18 cellular contexts compared by ENCODE assay signal in the genomic region with DNA sequence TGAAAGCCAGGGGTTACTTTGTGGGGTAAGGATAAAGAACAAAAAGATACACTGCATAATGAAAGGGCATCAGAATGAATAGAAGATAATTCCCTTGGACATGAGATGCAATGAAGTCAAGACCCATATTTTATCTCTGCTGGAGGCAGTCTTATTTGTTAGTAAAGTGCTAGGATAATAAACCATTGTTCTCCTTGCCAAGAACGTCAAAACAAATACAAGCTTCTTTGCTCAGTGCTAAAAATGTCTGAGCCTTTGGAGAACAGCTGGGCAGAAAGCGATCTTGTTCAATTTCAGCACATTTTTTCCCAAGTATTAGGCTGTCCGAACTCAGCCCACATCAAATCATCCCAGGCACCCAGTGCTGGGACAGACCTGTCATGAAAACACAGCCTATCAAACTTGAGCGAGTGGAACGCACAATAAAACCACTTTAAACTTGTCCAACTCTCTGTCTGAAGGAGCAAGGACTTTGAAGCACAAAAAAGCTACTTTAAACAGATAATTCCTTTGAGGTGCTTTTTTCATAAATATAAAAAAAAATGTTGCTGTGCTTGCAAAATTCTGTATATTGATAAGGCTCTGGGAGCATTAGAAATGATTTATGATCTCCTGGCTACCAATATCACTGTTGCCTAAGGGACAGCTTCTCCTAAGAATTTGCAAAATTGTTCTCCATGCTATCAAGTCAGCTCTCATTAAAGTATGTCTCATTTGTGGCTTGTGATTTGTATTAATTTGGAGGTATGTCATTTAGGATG. TPM values are rescaled to one million over a fixed set of nuclear protein-coding genes. Genes with fewer than 3 reads are reported as not detected.
DNase-seq lines count a peak whose midpoint lies in the region; ATAC-seq and TF ChIP-seq lines count a peak whose summit lies in the region.
"Had no signal": no experiment of that assay in that cellular context is flagged by ENCODE, and none has a peak within 500 bp of the region (broad histone marks: within the 10 kb centered on the region; RNA-seq: fewer than 3 reads in every experiment).

No MANE protein-coding gene starts in this region.

- peaks cover 0 to 24% (median 13%) of the 10 kb centered on the region in 12 donors for H3K9me3 ChIP-seq in heart left ventricle
- peaks cover 24% of the 10 kb centered on the region for H3K9me3 ChIP-seq in left ventricle myocardium inferior (replicated peaks)
- H3K9me3 ChIP-seq in uterus = no peaks in the 10 kb centered on the region
- H3K9me3 ChIP-seq in Peyer's patch = peaks cover 0 to 9% (median 0%) of the 10 kb centered on the region in 4 donors

- H3K4me1 Mint-ChIP-seq in type B pancreatic cell (ENCODE audit: unreplicated experiment) = peaks cover 4% of the 10 kb centered on the region
- H3K4me1 Mint-ChIP-seq: nephron progenitor cell had no signal

- DNase-seq in heart left ventricle (no peak), left ventricle myocardium inferior (no peak), choroid plexus epithelial cell (ENCODE audit: low read depth) (peak; percentile 14), middle frontal gyrus (ENCODE audit: extremely low spot score, low spot score) (peak; percentile 59), uterus (peak in 1 of 2 donors; percentile 27), type B pancreatic cell (ENCODE audit: extremely low spot score, unreplicated experiment) (no peak), NCI-H1105 treated with DMSO at 0.1 percent for 48 hours (lab: John Stamatoyannopoulos, UW) (no peak), Peyer's patch (no peak)
- DNase-seq: activated CD4-positive, CD25-positive, alpha-beta regulatory T cell; activated effector memory CD4-positive, alpha-beta T cell treated with anti-CD3 and anti-CD28 coated beads, Interleukin-2, amount 50 U/mL, for 16 hours; NCI-H2029; NCI-H774; nephron progenitor cell; RPMI8226; sigmoid colon; upper lobe of left lung had no signal

- TF ChIP-seq CTCF in heart left ventricle (IDR thresholded peaks at IDR 0.05) = no peak
- no peak for TF ChIP-seq CTCF in left ventricle myocardium inferior (IDR thresholded peaks at IDR 0.05; ENCODE audit: borderline replicate concordance)
- TF ChIP-seq CTCF in choroid plexus epithelial cell (conservative IDR thresholded peaks at IDR 0.05; ENCODE audit: low read depth, low read length) = no peak
- peak in 1 of 4 experiments; percentile 14 for TF ChIP-seq CTCF in uterus (IDR thresholded peaks at IDR 0.05)
- TF ChIP-seq CTCF in type B pancreatic cell (conservative IDR thresholded peaks at IDR 0.05) = no peak
- TF ChIP-seq CTCF in Peyer's patch (IDR thresholded peaks at IDR 0.05) = no peak

- H3K4me3 ChIP-seq in heart left ventricle (no peak overlapping the region), left ventricle myocardium inferior (no peak overlapping the region), choroid plexus epithelial cell (ENCODE audit: low read depth, low read length) (no peak overlapping the region), uterus (no peak overlapping the region), Peyer's patch (no peak overlapping the region)
- H3K4me3 ChIP-seq: GM12878, GM23338, sigmoid colon, upper lobe of left lung had no signal

- H3K9me3 Mint-ChIP-seq in type B pancreatic cell = no peaks in the 10 kb centered on the region

- H3K4me3 Mint-ChIP-seq in type B pancreatic cell = no peak overlapping the region
- H3K4me3 Mint-ChIP-seq: GM23338, nephron progenitor cell had no signal

- peak in 3 of 4 donors; percentile 39 to 70 (median 58) for ATAC-seq in heart left ventricle
- ATAC-seq: GM12878, GM23338 had no signal

- intact Hi-C loops in heart left ventricle (cut with DNase I) (no loop called here), left ventricle myocardium inferior (cut with micrococcal nuclease) (no loop called here), uterus (cut with DNase I; ENCODE audit: low total_unique reads) (no loop called here)

- H3K4me1 ChIP-seq in heart left ventricle (peaks cover 0 to 26% (median 0%) of the 10 kb centered on the region in 12 donors), left ventricle myocardium inferior (no peaks in the 10 kb centered on the region), uterus (peaks cover 0 to 11% of the 10 kb centered on the region in 2 donors), Peyer's patch (no peaks in the 10 kb centered on the region)

- no peaks in the 10 kb centered on the region for H3K36me3 ChIP-seq in heart left ventricle
- no peaks in the 10 kb centered on the region for H3K36me3 ChIP-seq in left ventricle myocardium inferior
- H3K36me3 ChIP-seq in uterus = no peaks in the 10 kb centered on the region
- no peaks in the 10 kb centered on the region for H3K36me3 ChIP-seq in Peyer's patch
- H3K36me3 ChIP-seq: sigmoid colon, upper lobe of left lung had no signal

- 54 to 66% (median 60%) methylated on average over 5 of the region's 5 CpGs for WGBS in heart left ventricle, 4 donors

- no peaks in the 10 kb centered on the region for H3K27me3 Mint-ChIP-seq in type B pancreatic cell

- TF ChIP-seq POLR2A in heart left ventricle (IDR thresholded peaks at IDR 0.05) (no peak), uterus (IDR thresholded peaks at IDR 0.05) (no peak), Peyer's patch (IDR thresholded peaks at IDR 0.05) (no peak)

- H3K27ac ChIP-seq in heart left ventricle (peak overlapping the region in 1 of 12 donors; percentile 11), left ventricle myocardium inferior (replicated peaks) (no peak overlapping the region), uterus (peak overlapping the region; percentile 61 to 88), Peyer's patch (no peak overlapping the region)
- H3K27ac ChIP-seq: upper lobe of left lung had no signal

- no peak overlapping the region for H3K27ac Mint-ChIP-seq in type B pancreatic cell
- H3K27ac Mint-ChIP-seq: GM23338, nephron progenitor cell had no signal

- no peaks in the 10 kb centered on the region for H3K27me3 ChIP-seq in heart left ventricle
- no peaks in the 10 kb centered on the region for H3K27me3 ChIP-seq in left ventricle myocardium inferior (ENCODE audit: low read depth)
- no peaks in the 10 kb centered on the region for H3K27me3 ChIP-seq in uterus
- no peaks in the 10 kb centered on the region for H3K27me3 ChIP-seq in Peyer's patch
- H3K27me3 ChIP-seq: sigmoid colon, upper lobe of left lung had no signal

- no peaks in the 10 kb centered on the region for H3K36me3 Mint-ChIP-seq in type B pancreatic cell

RNA-seq across cellular contexts. Expression of gene LDLRAD3, which starts 37.8 kb away (rescaled TPM):
- total RNA-seq in heart left ventricle (1 to 10 TPM; 1.5 to 7.7 (median 2.6) TPM), left ventricle myocardium inferior (1.0 TPM), uterus (10 to 100 TPM; 10.2 to 41.9 (median 19.8) TPM), type B pancreatic cell (ENCODE audit: low replicate concordance) (3.0 and 20.7 TPM in 2 replicates), Peyer's patch (10 to 100 TPM in 1 of 4 donors, 1 to 10 TPM in 3; 1.2 to 14.0 (median 4.8) TPM)
- 1 to 10 TPM; 1.1 to 4.1 TPM for polyA plus RNA-seq in heart left ventricle

Comparison
In these comparisons a context has a peak if more than half of its experiments do, and no peak if none do; other contexts are left out.
1. DNase-seq: peak in choroid plexus epithelial cell (single experiment) and middle frontal gyrus (single experiment); none in heart left ventricle (0 of 5), left ventricle myocardium inferior (single experiment), type B pancreatic cell (single experiment), NCI-H1105 treated with DMSO at 0.1 percent for 48 hours (single experiment) and Peyer's patch (0 of 3).
2. H3K27ac ChIP-seq: peak in uterus (2 of 2); none in left ventricle myocardium inferior (single experiment) and Peyer's patch (0 of 4).